ENCODE assay signal across 8 cellular contexts in genomic region chr10:42637648-42638052, GRCh38. TPM values are rescaled to one million over a fixed set of nuclear protein-coding genes. Genes with fewer than 3 reads are reported as not detected.
DNase-seq lines count a peak whose midpoint lies in the region; ATAC-seq and TF ChIP-seq lines count a peak whose summit lies in the region.

No MANE protein-coding gene starts in this region.

- peaks cover 3% of the 10 kb centered on the region for H3K36me3 ChIP-seq in mammary epithelial cell (ENCODE audit: insufficient read depth, low read length)
- peaks cover 0 to 2% of the 10 kb centered on the region in 2 donors for H3K36me3 ChIP-seq in mucosa of rectum (ENCODE audit: control insufficient read depth in 2 of 2, insufficient read depth in 2 of 2, low read length in 2 of 2)

- DNase-seq in HL-60 (ENCODE audit: low read depth in 1 of 2, low spot score in 1 of 2), result no peak
- DNase-seq in mammary epithelial cell, result no peak
- DNase-seq in GM20000 (ENCODE audit: low spot score), result no peak
- DNase-seq in GM10266 (ENCODE audit: extremely low spot score), result no peak
- no peak for DNase-seq in sciatic nerve (ENCODE audit: low spot score)

- peak overlapping the region; percentile 91 for H3K4me2 ChIP-seq in mammary epithelial cell (ENCODE audit: insufficient read depth, low read depth, low read length)

- H3K79me2 ChIP-seq in mammary epithelial cell (ENCODE audit: insufficient read depth, low read length), result peaks cover 33% of the 10 kb centered on the region

- CTCF ChIA-PET in mammary epithelial cell (lab: Charles Lee; ENCODE audit: low non-redundant PET), result no interaction called here

- in situ Hi-C loops in mammary epithelial cell (cut with MboI; ENCODE audit: low sequenced_read_pairs in 2 of 2), result no loop called here

- TSS peak; percentile 36 for BruUV-seq in mammary epithelial cell (replicated peaks; lab: Mats Ljungman, UMichigan)

- H3K4me3 ChIP-seq in HL-60 (replicated peaks; ENCODE audit: insufficient read depth, low read length), result peak overlapping the region; percentile 81
- peak overlapping the region; percentile 72 to 87 (median 84) for H3K4me3 ChIP-seq in mammary epithelial cell (replicated peaks in 1 of 3; ENCODE audit: insufficient read depth in 1 of 3, low read depth in 2 of 3, low read length in 3 of 3)
- H3K4me3 ChIP-seq in mucosa of rectum (ENCODE audit: low read length in 2 of 2), result peak overlapping the region; percentile 82 to 86

- peak overlapping the region; percentile 99 for H3K27ac ChIP-seq in 22Rv1
- H3K27ac ChIP-seq in HL-60 (replicated peaks), result peak overlapping the region; percentile 94
- peak overlapping the region; percentile 90 for H3K27ac ChIP-seq in mammary epithelial cell (ENCODE audit: insufficient read depth, low read depth, low read length)
- H3K27ac ChIP-seq in mucosa of rectum (ENCODE audit: low read depth in 2 of 2, low read length in 2 of 2), result peak overlapping the region; percentile 98 to 99

- no peak for TF ChIP-seq CTCF in 22Rv1 (IDR thresholded peaks at IDR 0.05)
- no peak for TF ChIP-seq CTCF in HL-60 (IDR thresholded peaks at IDR 0.05; ENCODE audit: insufficient read depth, low read length)
- no peak for TF ChIP-seq CTCF in mammary epithelial cell (conservative IDR thresholded peaks at IDR 0.05 in 1 of 2, IDR thresholded peaks at IDR 0.05 in 1 of 2; ENCODE audit: extremely low read depth in 1 of 2, insufficient read depth in 1 of 2, low read depth in 1 of 2, low read length in 2 of 2)
- TF ChIP-seq CTCF in GM20000 (IDR thresholded peaks at IDR 0.05; ENCODE audit: extremely low read depth, missing control alignments), result no peak
- no peak for TF ChIP-seq CTCF in GM10266 (IDR thresholded peaks at IDR 0.05; ENCODE audit: control insufficient read depth, insufficient read depth, low read depth, missing control alignments)

- H3K9ac ChIP-seq in mammary epithelial cell (ENCODE audit: insufficient read depth, low read length), result peak overlapping the region; percentile 89
- H3K9ac ChIP-seq in mucosa of rectum (ENCODE audit: low read depth in 1 of 2, low read length in 2 of 2), result peak overlapping the region; percentile 85 to 90

- WGBS in mammary epithelial cell (ENCODE audit: low coverage, missing lambda C conversion rate), result 6% methylated on average over 10 of the region's 10 CpGs

- H3K4me1 ChIP-seq in mammary epithelial cell (ENCODE audit: insufficient read depth, low read length), result no peaks in the 10 kb centered on the region
- peaks cover 10 to 14% of the 10 kb centered on the region in 2 donors for H3K4me1 ChIP-seq in mucosa of rectum (ENCODE audit: control insufficient read depth in 2 of 2, insufficient read depth in 2 of 2, low read length in 2 of 2)

- H3K27me3 ChIP-seq in HL-60 (ENCODE audit: insufficient read depth, poor library complexity, severe bottlenecking), result no peaks in the 10 kb centered on the region
- H3K27me3 ChIP-seq in mammary epithelial cell (ENCODE audit: insufficient read depth, low read length), result no peaks in the 10 kb centered on the region
- H3K27me3 ChIP-seq in mucosa of rectum (ENCODE audit: control insufficient read depth in 2 of 2, insufficient read depth in 2 of 2, low read length in 2 of 2), result no peaks in the 10 kb centered on the region

- no peaks in the 10 kb centered on the region for H4K20me1 ChIP-seq in mammary epithelial cell (ENCODE audit: insufficient read depth, low read length)

- intact Hi-C loops in mammary epithelial cell (cut with micrococcal nuclease) (loop anchor here (1.0 to 2.0 kb wide), 2 partner anchors 85 to 145 kb away; partner anchors contain the start of gene BMS1), sciatic nerve (cut with DNase I) (no loop called here)

- ATAC-seq in HG03442 (IDR thresholded peaks at IDR 0.05; ENCODE audit: unreplicated experiment), result no peak
- no peak for ATAC-seq in sciatic nerve

- H2AFZ ChIP-seq in mammary epithelial cell (ENCODE audit: low read depth, low read length), result peak overlapping the region; percentile 86

- H3K9me3 ChIP-seq in mammary epithelial cell (replicated peaks; ENCODE audit: insufficient read depth, low read length) (no peaks in the 10 kb centered on the region), mucosa of rectum (ENCODE audit: control insufficient read depth in 2 of 2, low read length in 2 of 2) (no peaks in the 10 kb centered on the region)

- dilution Hi-C loops in mammary epithelial cell (cut with HindIII; ENCODE audit: low sequenced_read_pairs), result no loop called here

RNA-seq across cellular contexts. Expression of gene ZNF33B, which starts 0.7 kb away (rescaled TPM):
- total RNA-seq in mammary epithelial cell (10 to 100 TPM in 1 of 2 donors, 1 to 10 TPM in 1; 9.0 to 15.0 TPM), sciatic nerve (19.5 TPM)
- polyA plus RNA-seq in mammary epithelial cell, result 4.5 TPM
- 3.0 TPM for polyA minus RNA-seq in mammary epithelial cell
